ENCODE assay signal across 8 cellular contexts in the genomic region with DNA sequence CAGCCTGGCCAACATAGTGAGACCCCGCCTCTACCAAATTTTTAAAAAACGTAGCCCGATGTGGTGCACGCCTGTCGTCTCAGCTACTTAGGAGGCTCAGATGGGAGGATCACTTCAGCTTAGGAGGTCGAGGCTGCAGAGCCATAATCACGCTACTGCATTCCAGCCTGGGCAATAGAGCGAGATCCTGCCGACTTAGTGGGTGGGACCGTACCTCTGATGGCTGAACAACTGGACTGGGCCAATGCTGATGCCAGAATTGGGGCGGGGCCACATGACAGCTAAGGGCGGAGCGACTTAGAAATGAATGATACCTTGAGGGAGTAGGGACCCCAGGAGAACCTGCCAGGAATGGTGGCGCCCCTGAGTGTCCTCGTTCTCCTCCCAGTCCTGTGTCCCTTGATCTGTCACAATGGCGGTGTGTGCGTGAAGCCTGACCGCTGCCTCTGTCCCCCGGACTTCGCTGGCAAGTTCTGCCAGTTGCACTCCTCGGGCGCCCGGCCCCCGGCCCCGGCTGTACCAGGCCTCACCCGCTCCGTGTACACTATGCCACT. TPM values are rescaled to one million over a fixed set of nuclear protein-coding genes. Genes with fewer than 3 reads are reported as not detected.
DNase-seq lines count a peak whose midpoint lies in the region; ATAC-seq, FAIRE-seq and TF ChIP-seq lines count a peak whose summit lies in the region.

No MANE protein-coding gene starts in this region.

- TF ChIP-seq CTCF in DND-41 (IDR thresholded peaks at IDR 0.05; ENCODE audit: borderline replicate concordance, extremely low read depth, low read length, poor library complexity, severe bottlenecking) (no peak), endothelial cell of umbilical vein (IDR thresholded peaks at IDR 0.05; ENCODE audit: extremely low read depth in 1 of 2, insufficient read depth in 1 of 2, low read depth in 1 of 2, low read length in 2 of 2) (no peak), parathyroid adenoma (IDR thresholded peaks at IDR 0.05) (no peak), testis (IDR thresholded peaks at IDR 0.05) (no peak)

- BruUV-seq in endothelial cell of umbilical vein (replicated peaks; lab: Mats Ljungman, UMichigan): no TSS peak

- TF ChIP-seq POLR2A in endothelial cell of umbilical vein (IDR thresholded peaks at IDR 0.05; ENCODE audit: low read depth, low read length): no peak
- no peak for TF ChIP-seq POLR2A in testis (IDR thresholded peaks at IDR 0.05)

- H3K4me2 ChIP-seq in DND-41 (ENCODE audit: insufficient read depth, low read length) (peak overlapping the region; percentile 87), endothelial cell of umbilical vein (ENCODE audit: insufficient read depth, low read length) (peak overlapping the region; percentile 60), parathyroid adenoma (ENCODE audit: low read length) (peak overlapping the region; percentile 64)

- H4K20me1 ChIP-seq in DND-41 (ENCODE audit: insufficient read depth, low read length) (peaks cover 3% of the 10 kb centered on the region; the same call in 1 of the 2 replicates), endothelial cell of umbilical vein (replicated peaks; ENCODE audit: control insufficient read depth, extremely low read depth, insufficient read depth, low read length) (no peaks in the 10 kb centered on the region)

- DNase-seq in DND-41 (no peak), NT2/D1 (ENCODE audit: low read depth, low spot score) (no peak), endothelial cell of umbilical vein (ENCODE audit: low read depth, low spot score) (no peak), aorta (no peak), testis (no peak), NCI-H446 treated with DMSO at 0.1 percent for 48 hours (lab: John Stamatoyannopoulos, UW) (no peak)

- peak; percentile 64 for FAIRE-seq in endothelial cell of umbilical vein (lab: Jason Lieb, UNC)

- ATAC-seq in DND-41 (ENCODE audit: insufficient read depth, low read depth) (no peak), esophagus mucosa (no peak), aorta (ENCODE audit: low FRiP score) (no peak)

- POLR2A ChIA-PET in endothelial cell of umbilical vein (lab: Charles Lee): interaction anchor here (1.0 kb wide), 1 partner anchor 179 kb away, joined by 3 read pairs; a partner anchor contains a TSS

- no peaks in the 10 kb centered on the region for H3K9me3 ChIP-seq in DND-41 (ENCODE audit: insufficient read depth, low read length, severe bottlenecking)
- H3K9me3 ChIP-seq in NT2/D1 (ENCODE audit: insufficient read depth, low read length): no peaks in the 10 kb centered on the region
- H3K9me3 ChIP-seq in endothelial cell of umbilical vein (replicated peaks; ENCODE audit: control insufficient read depth, insufficient read depth, low read length): no peaks in the 10 kb centered on the region
- H3K9me3 ChIP-seq in parathyroid adenoma (ENCODE audit: control insufficient read depth, low read length): no peaks in the 10 kb centered on the region
- H3K9me3 ChIP-seq in aorta (ENCODE audit: control insufficient read depth, low read length): no peaks in the 10 kb centered on the region
- no peaks in the 10 kb centered on the region for H3K9me3 ChIP-seq in testis

- H3K36me3 ChIP-seq in DND-41 (ENCODE audit: insufficient read depth, low read length) (no peaks in the 10 kb centered on the region), NT2/D1 (ENCODE audit: insufficient read depth, insufficient read length, low read length) (no peaks in the 10 kb centered on the region), endothelial cell of umbilical vein (ENCODE audit: control insufficient read depth in 2 of 2, extremely low read depth in 1 of 2, insufficient read depth in 2 of 2, low read length in 2 of 2) (no peaks in the 10 kb centered on the region), parathyroid adenoma (ENCODE audit: control insufficient read depth, insufficient read depth, low read length) (no peaks in the 10 kb centered on the region), aorta (ENCODE audit: control insufficient read depth in 1 of 2, insufficient read depth in 2 of 2, low read length in 1 of 2) (no peaks in the 10 kb centered on the region), testis (ENCODE audit: low read depth, missing control alignments) (no peaks in the 10 kb centered on the region)

- 64 to 70% methylated on average over 27 of the region's 27 CpGs for WGBS in aorta, 2 donors
- 44% methylated on average over 20 to 27 of the region's 27 CpGs for WGBS in testis, 2 donors

- H2AFZ ChIP-seq in DND-41 (ENCODE audit: low read depth, low read length) (peak overlapping the region; percentile 75), endothelial cell of umbilical vein (ENCODE audit: low read depth, low read length) (peak overlapping the region; percentile 83), parathyroid adenoma (peak overlapping the region; percentile 84)

- H3K79me2 ChIP-seq in DND-41 (ENCODE audit: insufficient read depth, low read length): no peaks in the 10 kb centered on the region
- no peaks in the 10 kb centered on the region for H3K79me2 ChIP-seq in endothelial cell of umbilical vein (ENCODE audit: control insufficient read depth, insufficient read depth, low read length)
- H3K79me2 ChIP-seq in parathyroid adenoma: no peaks in the 10 kb centered on the region

- no peaks in the 10 kb centered on the region for H3K9me1 ChIP-seq in endothelial cell of umbilical vein (replicated peaks; ENCODE audit: control insufficient read depth, extremely low read depth, insufficient read depth, low read length)

- H3K27me3 ChIP-seq in DND-41 (ENCODE audit: insufficient read depth, low read length, poor library complexity): peaks cover 9% of the 10 kb centered on the region
- peaks cover 46% of the 10 kb centered on the region for H3K27me3 ChIP-seq in NT2/D1 (ENCODE audit: insufficient read depth, insufficient read length)
- peaks cover 4 to 6% of the 10 kb centered on the region in 2 experiments for H3K27me3 ChIP-seq in endothelial cell of umbilical vein (ENCODE audit: control insufficient read depth in 2 of 2, insufficient read depth in 2 of 2, low read length in 2 of 2)
- no peaks in the 10 kb centered on the region for H3K27me3 ChIP-seq in parathyroid adenoma (ENCODE audit: control insufficient read depth, insufficient read depth, low read length)
- H3K27me3 ChIP-seq in aorta (ENCODE audit: control insufficient read depth in 1 of 2, insufficient read depth in 2 of 2, low read length in 1 of 2): no peaks in the 10 kb centered on the region
- no peaks in the 10 kb centered on the region for H3K27me3 ChIP-seq in testis

- H3K9ac ChIP-seq in DND-41 (ENCODE audit: low read depth, low read length) (peak overlapping the region; percentile 50), NT2/D1 (ENCODE audit: insufficient read length, low read depth) (peak overlapping the region; percentile 72), endothelial cell of umbilical vein (replicated peaks; ENCODE audit: extremely low read depth, insufficient read depth, low read length) (no peak overlapping the region), parathyroid adenoma (no peak overlapping the region)

- intact Hi-C loops in endothelial cell of umbilical vein (cut with micrococcal nuclease) (loop anchor here (1.0 kb wide), 1 partner anchor 30 kb away; no protein-coding TSS in a partner anchor), aorta (cut with DNase I) (loop anchor here (5.0 to 10.0 kb wide), 4 partner anchors 33 to 257 kb away; a partner anchor contains a TSS), testis (cut with DNase I; ENCODE audit: low total_unique reads) (loop anchor here (5.0 kb wide), 1 partner anchor 33 kb away; no protein-coding TSS in a partner anchor)

- CTCF ChIA-PET in endothelial cell of umbilical vein (lab: Charles Lee): interaction anchor here (0.9 to 11.0 kb wide), 7 partner anchors 10 to 140 kb away, joined by 3 to 126 read pairs (median 20); a partner anchor contains a TSS

- H3K4me3 ChIP-seq in DND-41 (ENCODE audit: low read depth in 1 of 2, low read length in 2 of 2): peak overlapping the region in 1 of 2 experiments; percentile 56; a peak in 2 of 4 replicates
- H3K4me3 ChIP-seq in NT2/D1 (ENCODE audit: insufficient read length, low read depth): peak overlapping the region; percentile 21
- H3K4me3 ChIP-seq in endothelial cell of umbilical vein (replicated peaks in 1 of 3; ENCODE audit: insufficient read depth in 1 of 3, low read depth in 1 of 3, low read length in 3 of 3): no peak overlapping the region
- peak overlapping the region; percentile 69 for H3K4me3 ChIP-seq in parathyroid adenoma (ENCODE audit: low read depth, low read length)
- H3K4me3 ChIP-seq in aorta (ENCODE audit: low read length in 2 of 2): no peak overlapping the region
- peak overlapping the region in 1 of 2 donors; percentile 43 for H3K4me3 ChIP-seq in testis

- H3K27ac ChIP-seq in DND-41 (ENCODE audit: low read length): no peak overlapping the region
- no peak overlapping the region for H3K27ac ChIP-seq in endothelial cell of umbilical vein (ENCODE audit: insufficient read depth, low read depth, low read length)
- peak overlapping the region; percentile 59 for H3K27ac ChIP-seq in parathyroid adenoma
- no peak overlapping the region for H3K27ac ChIP-seq in aorta (ENCODE audit: low read depth in 1 of 2, low read length in 2 of 2)
- H3K27ac ChIP-seq in testis: peak overlapping the region in 1 of 2 donors; percentile 82

- H3K4me1 ChIP-seq in DND-41 (ENCODE audit: insufficient read depth, low read length) (peaks cover 41% of the 10 kb centered on the region), NT2/D1 (ENCODE audit: insufficient read depth, insufficient read length) (peaks cover 7% of the 10 kb centered on the region), endothelial cell of umbilical vein (ENCODE audit: control insufficient read depth, extremely low read depth, insufficient read depth, low read length) (peaks cover 48% of the 10 kb centered on the region), parathyroid adenoma (peaks cover 14% of the 10 kb centered on the region), aorta (ENCODE audit: control insufficient read depth in 1 of 2, insufficient read depth in 2 of 2, low read length in 2 of 2) (no peaks in the 10 kb centered on the region), testis (peaks cover 52% of the 10 kb centered on the region)

- dilution Hi-C loops in endothelial cell of umbilical vein (cut with MboI; ENCODE audit: extremely low pct_ligation_motif_present, low sequenced_read_pairs): no loop called here

RNA-seq across cellular contexts. Expression of a gene that starts 3.6 kb away (rescaled TPM):
- total RNA-seq in endothelial cell of umbilical vein (38.0 and 67.4 TPM in 2 replicates), esophagus mucosa (68.1 TPM), aorta (100 to 1,000 TPM; 286 to 725 TPM), testis (100 to 1,000 TPM; 309 to 417 TPM)
- polyA plus RNA-seq in endothelial cell of umbilical vein (25.9 and 31.4 TPM in 2 replicates), aorta (100 to 1,000 TPM; 140 to 768 TPM), testis (ENCODE audit: insufficient read depth, low read depth, low replicate concordance) (270 TPM)
- polyA plus RNA-seq in endothelial cell of umbilical vein (2011; cell fraction: cytosol; rRNA removed): 17.5 and 20.4 TPM in 2 replicates
- polyA plus RNA-seq in endothelial cell of umbilical vein (2011; cell fraction: nucleus; rRNA removed): 93.6 and 95.8 TPM in 2 replicates
- polyA plus RNA-seq in endothelial cell of umbilical vein (2012): 72.8 and 137 TPM in 2 replicates
- polyA minus RNA-seq in endothelial cell of umbilical vein: 18.8 and 20.0 TPM in 2 replicates
- polyA minus RNA-seq in endothelial cell of umbilical vein (2011; cell fraction: cytosol; rRNA and poly(A)+ RNA removed): 34.3 TPM
- polyA minus RNA-seq in endothelial cell of umbilical vein (2011; cell fraction: nucleus; rRNA and poly(A)+ RNA removed): 17.3 and 24.0 TPM in 2 replicates

RNA-seq across cellular contexts. Expression of a gene that starts 28.1 kb away (rescaled TPM):
- total RNA-seq in endothelial cell of umbilical vein: 100 and 106 TPM in 2 replicates
- 113 and 171 TPM in 2 replicates for polyA plus RNA-seq in endothelial cell of umbilical vein
- polyA plus RNA-seq in endothelial cell of umbilical vein (2011; cell fraction: cytosol; rRNA removed): 67.5 and 75.3 TPM in 2 replicates
- polyA plus RNA-seq in endothelial cell of umbilical vein (2011; cell fraction: nucleus; rRNA removed): 115 and 165 TPM in 2 replicates
- 90.1 and 118 TPM in 2 replicates for polyA plus RNA-seq in endothelial cell of umbilical vein (2012)
- 56.6 and 78.9 TPM in 2 replicates for polyA minus RNA-seq in endothelial cell of umbilical vein
- 72.2 TPM for polyA minus RNA-seq in endothelial cell of umbilical vein (2011; cell fraction: cytosol; rRNA and poly(A)+ RNA removed)
- 28.8 and 52.6 TPM in 2 replicates for polyA minus RNA-seq in endothelial cell of umbilical vein (2011; cell fraction: nucleus; rRNA and poly(A)+ RNA removed)
- total RNA-seq in esophagus mucosa: 42.8 TPM
- 10 to 100 TPM; 54.0 to 75.3 TPM for total RNA-seq in aorta
- 100 to 1,000 TPM in 1 of 2 donors, 10 to 100 TPM in 1; 29.4 to 150 TPM for polyA plus RNA-seq in aorta
- total RNA-seq in testis: 10 to 100 TPM; 35.6 to 56.3 TPM
- 37.2 TPM for polyA plus RNA-seq in testis (ENCODE audit: insufficient read depth, low read depth, low replicate concordance)

Comparison
In these comparisons a context has a peak if more than half of its experiments do, and no peak if none do; other contexts are left out.
1. H3K4me3 ChIP-seq: peak in NT2/D1 (single experiment) and parathyroid adenoma (single experiment); none in endothelial cell of umbilical vein (0 of 3) and aorta (0 of 2).
2. H3K9ac ChIP-seq: peak in DND-41 (single experiment) and NT2/D1 (single experiment); none in endothelial cell of umbilical vein (single experiment) and parathyroid adenoma (single experiment).
3. Peak in every context shown above with its lines, with median percentiles within 50 percentile points of each other: H2AFZ ChIP-seq and H3K4me2 ChIP-seq.